1 cellular context compared by ENCODE assay signal in the genomic region with DNA sequence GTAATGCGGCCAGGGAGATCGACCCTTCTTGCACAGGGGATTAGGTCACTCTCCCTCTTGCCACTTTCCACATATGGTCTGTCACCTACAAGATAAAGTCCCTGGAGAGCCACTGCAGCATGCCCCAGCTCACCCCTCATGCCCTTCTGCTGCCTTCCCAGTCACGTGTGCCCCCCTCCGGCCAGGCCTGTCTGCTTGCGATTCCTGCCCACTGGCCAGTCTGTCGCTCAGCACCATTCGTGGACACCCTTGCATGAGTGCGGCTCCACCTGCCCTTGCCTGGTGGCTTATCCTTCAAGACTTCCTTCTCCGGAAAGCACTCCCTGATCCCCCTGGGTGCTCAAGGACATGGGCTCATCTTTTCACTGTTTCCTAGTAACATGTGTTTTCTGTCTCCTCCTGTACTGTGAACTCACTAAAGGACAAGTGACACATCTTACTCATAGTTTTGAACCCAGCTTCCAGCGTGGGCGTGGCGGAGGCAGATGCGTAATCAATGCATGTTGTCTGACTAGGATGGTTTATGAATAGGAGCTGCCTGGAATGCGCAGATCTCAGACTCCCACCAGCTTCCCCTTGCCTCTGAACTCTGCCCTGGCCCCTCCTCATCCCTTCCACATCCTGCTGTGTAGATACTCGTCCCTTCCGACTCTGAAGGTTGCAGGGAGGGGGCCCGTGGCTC.
TF ChIP-seq lines count a peak whose summit lies in the region.

No MANE protein-coding gene starts in this region.

TF ChIP-seq in K562, 482 proteins besides CTCF, POLR2A, EP300 and RAD21 (continued from another document and continues in another):
- TF ChIP-seq, protein P1, sequence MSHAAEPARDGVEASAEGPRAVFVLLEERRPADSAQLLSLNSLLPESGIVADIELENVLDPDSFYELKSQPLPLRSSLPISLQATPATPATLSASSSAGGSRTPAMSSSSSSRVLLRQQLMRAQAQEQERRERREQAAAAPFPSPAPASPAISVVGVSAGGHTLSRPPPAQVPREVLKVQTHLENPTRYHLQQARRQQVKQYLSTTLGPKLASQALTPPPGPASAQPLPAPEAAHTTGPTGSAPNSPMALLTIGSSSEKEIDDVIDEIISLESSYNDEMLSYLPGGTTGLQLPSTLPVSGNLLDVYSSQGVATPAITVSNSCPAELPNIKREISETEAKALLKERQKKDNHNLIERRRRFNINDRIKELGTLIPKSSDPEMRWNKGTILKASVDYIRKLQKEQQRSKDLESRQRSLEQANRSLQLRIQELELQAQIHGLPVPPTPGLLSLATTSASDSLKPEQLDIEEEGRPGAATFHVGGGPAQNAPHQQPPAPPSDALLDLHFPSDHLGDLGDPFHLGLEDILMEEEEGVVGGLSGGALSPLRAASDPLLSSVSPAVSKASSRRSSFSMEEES (CRISPR knock-in tag; IDR thresholded peaks at IDR 0.05), result no peak
- TF ChIP-seq, protein P2, sequence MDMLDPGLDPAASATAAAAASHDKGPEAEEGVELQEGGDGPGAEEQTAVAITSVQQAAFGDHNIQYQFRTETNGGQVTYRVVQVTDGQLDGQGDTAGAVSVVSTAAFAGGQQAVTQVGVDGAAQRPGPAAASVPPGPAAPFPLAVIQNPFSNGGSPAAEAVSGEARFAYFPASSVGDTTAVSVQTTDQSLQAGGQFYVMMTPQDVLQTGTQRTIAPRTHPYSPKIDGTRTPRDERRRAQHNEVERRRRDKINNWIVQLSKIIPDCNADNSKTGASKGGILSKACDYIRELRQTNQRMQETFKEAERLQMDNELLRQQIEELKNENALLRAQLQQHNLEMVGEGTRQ (CRISPR knock-in tag; IDR thresholded peaks at IDR 0.05), result peak; percentile 71
- TF ChIP-seq ZSCAN29 (IDR thresholded peaks at IDR 0.05) (no peak), HDAC2 (IDR thresholded peaks at IDR 0.05) (0 out of 2 replicates have a peak, but pooled peaks have one; percentile 36), NEUROD1 (IDR thresholded peaks at IDR 0.05; ENCODE audit: borderline replicate concordance, low read depth, low read length, partially characterized antibody) (peak; percentile 48), EGR1 (conservative IDR thresholded peaks at IDR 0.05) (peak; percentile 98), CBFA2T2 (conservative IDR thresholded peaks at IDR 0.05) (peak; percentile 41), TGIF2 (CRISPR knock-in tag; IDR thresholded peaks at IDR 0.05) (no peak), NR2C2 (CRISPR knock-in tag; IDR thresholded peaks at IDR 0.05) (no peak), NR2C2 (tag; IDR thresholded peaks at IDR 0.05) (peak; percentile 82), ZFP30 (CRISPR knock-in tag; IDR thresholded peaks at IDR 0.05; ENCODE audit: borderline replicate concordance) (no peak), ZKSCAN1 (IDR thresholded peaks at IDR 0.05; ENCODE audit: low read depth, low read length) (0 out of 2 replicates have a peak, but pooled peaks have one; percentile 25), HCFC1 (IDR thresholded peaks at IDR 0.05; ENCODE audit: low read depth, low read length) (no peak), ILF3 (IDR thresholded peaks at IDR 0.05; ENCODE audit: borderline replicate concordance) (no peak), ARID1B (IDR thresholded peaks at IDR 0.05) (peak; percentile 50; the same call in 1 of the 2 replicates), RNF2 (IDR thresholded peaks at IDR 0.05) (no peak), NFE2 (IDR thresholded peaks at IDR 0.05; ENCODE audit: low read depth) (peak; percentile 30; the same call in 1 of the 2 replicates), ZC3H11A (IDR thresholded peaks at IDR 0.05; ENCODE audit: low read depth, low read length) (no peak), FOXP1 (CRISPR knock-in tag; IDR thresholded peaks at IDR 0.05) (0 out of 2 replicates have a peak, but pooled peaks have one; percentile 35), RFX1 (IDR thresholded peaks at IDR 0.05) (peak; percentile 46; the same call in 1 of the 2 replicates), ZKSCAN3 (CRISPR knock-in tag; IDR thresholded peaks at IDR 0.05) (no peak), SOX6 (IDR thresholded peaks at IDR 0.05) (peak; percentile 59; the same call in 1 of the 2 replicates), ARNT (IDR thresholded peaks at IDR 0.05) (no peak), L3MBTL2 (IDR thresholded peaks at IDR 0.05) (peak; percentile 44; the same call in 1 of the 2 replicates), ZNF778 (CRISPR knock-in tag; IDR thresholded peaks at IDR 0.05) (no peak), ZFP1 (CRISPR knock-in tag; IDR thresholded peaks at IDR 0.05) (no peak), HEY1 (CRISPR knock-in tag; IDR thresholded peaks at IDR 0.05; ENCODE audit: borderline replicate concordance) (no peak), ZBTB1 (CRISPR knock-in tag; IDR thresholded peaks at IDR 0.05; ENCODE audit: borderline replicate concordance, low read depth) (no peak), NRF1 (conservative IDR thresholded peaks at IDR 0.05 in 1 of 2, IDR thresholded peaks at IDR 0.05 in 1 of 2) (peak; percentile 57 to 59), KDM1A (IDR thresholded peaks at IDR 0.05) (peak; percentile 69 to 86), NELFE (IDR thresholded peaks at IDR 0.05; ENCODE audit: insufficient read depth, insufficient read length) (no peak), SMC3 (conservative IDR thresholded peaks at IDR 0.05; ENCODE audit: insufficient read depth, low read depth, low read length) (0 out of 2 replicates have a peak, but pooled peaks have one; percentile 7), HDGF (IDR thresholded peaks at IDR 0.05) (peak; percentile 32; the same call in 1 of the 2 replicates)
- TF ChIP-seq, protein P3, sequence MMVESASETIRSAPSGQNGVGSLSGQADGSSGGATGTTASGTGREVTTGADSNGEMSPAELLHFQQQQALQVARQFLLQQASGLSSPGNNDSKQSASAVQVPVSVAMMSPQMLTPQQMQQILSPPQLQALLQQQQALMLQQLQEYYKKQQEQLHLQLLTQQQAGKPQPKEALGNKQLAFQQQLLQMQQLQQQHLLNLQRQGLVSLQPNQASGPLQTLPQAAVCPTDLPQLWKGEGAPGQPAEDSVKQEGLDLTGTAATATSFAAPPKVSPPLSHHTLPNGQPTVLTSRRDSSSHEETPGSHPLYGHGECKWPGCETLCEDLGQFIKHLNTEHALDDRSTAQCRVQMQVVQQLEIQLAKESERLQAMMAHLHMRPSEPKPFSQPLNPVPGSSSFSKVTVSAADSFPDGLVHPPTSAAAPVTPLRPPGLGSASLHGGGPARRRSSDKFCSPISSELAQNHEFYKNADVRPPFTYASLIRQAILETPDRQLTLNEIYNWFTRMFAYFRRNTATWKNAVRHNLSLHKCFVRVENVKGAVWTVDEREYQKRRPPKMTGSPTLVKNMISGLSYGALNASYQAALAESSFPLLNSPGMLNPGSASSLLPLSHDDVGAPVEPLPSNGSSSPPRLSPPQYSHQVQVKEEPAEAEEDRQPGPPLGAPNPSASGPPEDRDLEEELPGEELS (CRISPR knock-in tag; IDR thresholded peaks at IDR 0.05; ENCODE audit: borderline replicate concordance), result peak; percentile 36; the same call in 1 of the 2 replicates
- TF ChIP-seq, protein P4, sequence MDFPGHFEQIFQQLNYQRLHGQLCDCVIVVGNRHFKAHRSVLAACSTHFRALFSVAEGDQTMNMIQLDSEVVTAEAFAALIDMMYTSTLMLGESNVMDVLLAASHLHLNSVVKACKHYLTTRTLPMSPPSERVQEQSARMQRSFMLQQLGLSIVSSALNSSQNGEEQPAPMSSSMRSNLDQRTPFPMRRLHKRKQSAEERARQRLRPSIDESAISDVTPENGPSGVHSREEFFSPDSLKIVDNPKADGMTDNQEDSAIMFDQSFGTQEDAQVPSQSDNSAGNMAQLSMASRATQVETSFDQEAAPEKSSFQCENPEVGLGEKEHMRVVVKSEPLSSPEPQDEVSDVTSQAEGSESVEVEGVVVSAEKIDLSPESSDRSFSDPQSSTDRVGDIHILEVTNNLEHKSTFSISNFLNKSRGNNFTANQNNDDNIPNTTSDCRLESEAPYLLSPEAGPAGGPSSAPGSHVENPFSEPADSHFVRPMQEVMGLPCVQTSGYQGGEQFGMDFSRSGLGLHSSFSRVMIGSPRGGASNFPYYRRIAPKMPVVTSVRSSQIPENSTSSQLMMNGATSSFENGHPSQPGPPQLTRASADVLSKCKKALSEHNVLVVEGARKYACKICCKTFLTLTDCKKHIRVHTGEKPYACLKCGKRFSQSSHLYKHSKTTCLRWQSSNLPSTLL (IDR thresholded peaks at IDR 0.05), result no peak
- TF ChIP-seq, protein P5, sequence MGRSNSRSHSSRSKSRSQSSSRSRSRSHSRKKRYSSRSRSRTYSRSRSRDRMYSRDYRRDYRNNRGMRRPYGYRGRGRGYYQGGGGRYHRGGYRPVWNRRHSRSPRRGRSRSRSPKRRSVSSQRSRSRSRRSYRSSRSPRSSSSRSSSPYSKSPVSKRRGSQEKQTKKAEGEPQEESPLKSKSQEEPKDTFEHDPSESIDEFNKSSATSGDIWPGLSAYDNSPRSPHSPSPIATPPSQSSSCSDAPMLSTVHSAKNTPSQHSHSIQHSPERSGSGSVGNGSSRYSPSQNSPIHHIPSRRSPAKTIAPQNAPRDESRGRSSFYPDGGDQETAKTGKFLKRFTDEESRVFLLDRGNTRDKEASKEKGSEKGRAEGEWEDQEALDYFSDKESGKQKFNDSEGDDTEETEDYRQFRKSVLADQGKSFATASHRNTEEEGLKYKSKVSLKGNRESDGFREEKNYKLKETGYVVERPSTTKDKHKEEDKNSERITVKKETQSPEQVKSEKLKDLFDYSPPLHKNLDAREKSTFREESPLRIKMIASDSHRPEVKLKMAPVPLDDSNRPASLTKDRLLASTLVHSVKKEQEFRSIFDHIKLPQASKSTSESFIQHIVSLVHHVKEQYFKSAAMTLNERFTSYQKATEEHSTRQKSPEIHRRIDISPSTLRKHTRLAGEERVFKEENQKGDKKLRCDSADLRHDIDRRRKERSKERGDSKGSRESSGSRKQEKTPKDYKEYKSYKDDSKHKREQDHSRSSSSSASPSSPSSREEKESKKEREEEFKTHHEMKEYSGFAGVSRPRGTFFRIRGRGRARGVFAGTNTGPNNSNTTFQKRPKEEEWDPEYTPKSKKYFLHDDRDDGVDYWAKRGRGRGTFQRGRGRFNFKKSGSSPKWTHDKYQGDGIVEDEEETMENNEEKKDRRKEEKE (IDR thresholded peaks at IDR 0.05; ENCODE audit: borderline replicate concordance in 1 of 2, control insufficient read depth in 1 of 2, low read depth in 2 of 2, low read length in 1 of 2), result no peak
- TF ChIP-seq, protein P6, sequence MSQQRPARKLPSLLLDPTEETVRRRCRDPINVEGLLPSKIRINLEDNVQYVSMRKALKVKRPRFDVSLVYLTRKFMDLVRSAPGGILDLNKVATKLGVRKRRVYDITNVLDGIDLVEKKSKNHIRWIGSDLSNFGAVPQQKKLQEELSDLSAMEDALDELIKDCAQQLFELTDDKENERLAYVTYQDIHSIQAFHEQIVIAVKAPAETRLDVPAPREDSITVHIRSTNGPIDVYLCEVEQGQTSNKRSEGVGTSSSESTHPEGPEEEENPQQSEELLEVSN (IDR thresholded peaks at IDR 0.05; ENCODE audit: borderline replicate concordance in 1 of 2, extremely low read depth in 1 of 2, insufficient read depth in 1 of 2, insufficient read length in 1 of 2, low read depth in 1 of 2, low read length in 1 of 2, poor library complexity in 1 of 2, severe bottlenecking in 1 of 2), result peak in 1 of 2 experiments; percentile 10
- TF ChIP-seq, protein P7, sequence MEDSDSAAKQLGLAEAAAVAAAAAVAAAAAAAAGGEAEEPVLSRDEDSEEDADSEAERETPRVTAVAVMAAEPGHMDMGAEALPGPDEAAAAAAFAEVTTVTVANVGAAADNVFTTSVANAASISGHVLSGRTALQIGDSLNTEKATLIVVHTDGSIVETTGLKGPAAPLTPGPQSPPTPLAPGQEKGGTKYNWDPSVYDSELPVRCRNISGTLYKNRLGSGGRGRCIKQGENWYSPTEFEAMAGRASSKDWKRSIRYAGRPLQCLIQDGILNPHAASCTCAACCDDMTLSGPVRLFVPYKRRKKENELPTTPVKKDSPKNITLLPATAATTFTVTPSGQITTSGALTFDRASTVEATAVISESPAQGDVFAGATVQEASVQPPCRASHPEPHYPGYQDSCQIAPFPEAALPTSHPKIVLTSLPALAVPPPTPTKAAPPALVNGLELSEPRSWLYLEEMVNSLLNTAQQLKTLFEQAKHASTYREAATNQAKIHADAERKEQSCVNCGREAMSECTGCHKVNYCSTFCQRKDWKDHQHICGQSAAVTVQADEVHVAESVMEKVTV (CRISPR knock-in tag; IDR thresholded peaks at IDR 0.05), result no peak
- TF ChIP-seq, protein P8, sequence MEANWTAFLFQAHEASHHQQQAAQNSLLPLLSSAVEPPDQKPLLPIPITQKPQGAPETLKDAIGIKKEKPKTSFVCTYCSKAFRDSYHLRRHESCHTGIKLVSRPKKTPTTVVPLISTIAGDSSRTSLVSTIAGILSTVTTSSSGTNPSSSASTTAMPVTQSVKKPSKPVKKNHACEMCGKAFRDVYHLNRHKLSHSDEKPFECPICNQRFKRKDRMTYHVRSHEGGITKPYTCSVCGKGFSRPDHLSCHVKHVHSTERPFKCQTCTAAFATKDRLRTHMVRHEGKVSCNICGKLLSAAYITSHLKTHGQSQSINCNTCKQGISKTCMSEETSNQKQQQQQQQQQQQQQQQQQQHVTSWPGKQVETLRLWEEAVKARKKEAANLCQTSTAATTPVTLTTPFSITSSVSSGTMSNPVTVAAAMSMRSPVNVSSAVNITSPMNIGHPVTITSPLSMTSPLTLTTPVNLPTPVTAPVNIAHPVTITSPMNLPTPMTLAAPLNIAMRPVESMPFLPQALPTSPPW (CRISPR knock-in tag; IDR thresholded peaks at IDR 0.05), result peak; percentile 25; the same call in 1 of the 2 replicates
- TF ChIP-seq, protein P9, sequence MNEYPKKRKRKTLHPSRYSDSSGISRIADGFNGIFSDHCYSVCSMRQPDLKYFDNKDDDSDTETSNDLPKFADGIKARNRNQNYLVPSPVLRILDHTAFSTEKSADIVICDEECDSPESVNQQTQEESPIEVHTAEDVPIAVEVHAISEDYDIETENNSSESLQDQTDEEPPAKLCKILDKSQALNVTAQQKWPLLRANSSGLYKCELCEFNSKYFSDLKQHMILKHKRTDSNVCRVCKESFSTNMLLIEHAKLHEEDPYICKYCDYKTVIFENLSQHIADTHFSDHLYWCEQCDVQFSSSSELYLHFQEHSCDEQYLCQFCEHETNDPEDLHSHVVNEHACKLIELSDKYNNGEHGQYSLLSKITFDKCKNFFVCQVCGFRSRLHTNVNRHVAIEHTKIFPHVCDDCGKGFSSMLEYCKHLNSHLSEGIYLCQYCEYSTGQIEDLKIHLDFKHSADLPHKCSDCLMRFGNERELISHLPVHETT (CRISPR knock-in tag; conservative IDR thresholded peaks at IDR 0.05 in 1 of 2, IDR thresholded peaks at IDR 0.05 in 1 of 2), result peak in 1 of 2 experiments; percentile 29; a peak in 1 of 4 replicates
- TF ChIP-seq, protein P10, sequence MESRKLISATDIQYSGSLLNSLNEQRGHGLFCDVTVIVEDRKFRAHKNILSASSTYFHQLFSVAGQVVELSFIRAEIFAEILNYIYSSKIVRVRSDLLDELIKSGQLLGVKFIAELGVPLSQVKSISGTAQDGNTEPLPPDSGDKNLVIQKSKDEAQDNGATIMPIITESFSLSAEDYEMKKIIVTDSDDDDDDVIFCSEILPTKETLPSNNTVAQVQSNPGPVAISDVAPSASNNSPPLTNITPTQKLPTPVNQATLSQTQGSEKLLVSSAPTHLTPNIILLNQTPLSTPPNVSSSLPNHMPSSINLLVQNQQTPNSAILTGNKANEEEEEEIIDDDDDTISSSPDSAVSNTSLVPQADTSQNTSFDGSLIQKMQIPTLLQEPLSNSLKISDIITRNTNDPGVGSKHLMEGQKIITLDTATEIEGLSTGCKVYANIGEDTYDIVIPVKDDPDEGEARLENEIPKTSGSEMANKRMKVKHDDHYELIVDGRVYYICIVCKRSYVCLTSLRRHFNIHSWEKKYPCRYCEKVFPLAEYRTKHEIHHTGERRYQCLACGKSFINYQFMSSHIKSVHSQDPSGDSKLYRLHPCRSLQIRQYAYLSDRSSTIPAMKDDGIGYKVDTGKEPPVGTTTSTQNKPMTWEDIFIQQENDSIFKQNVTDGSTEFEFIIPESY (CRISPR knock-in tag; IDR thresholded peaks at IDR 0.05), result no peak
